8 cellular contexts compared by ENCODE assay signal in the genomic region with DNA sequence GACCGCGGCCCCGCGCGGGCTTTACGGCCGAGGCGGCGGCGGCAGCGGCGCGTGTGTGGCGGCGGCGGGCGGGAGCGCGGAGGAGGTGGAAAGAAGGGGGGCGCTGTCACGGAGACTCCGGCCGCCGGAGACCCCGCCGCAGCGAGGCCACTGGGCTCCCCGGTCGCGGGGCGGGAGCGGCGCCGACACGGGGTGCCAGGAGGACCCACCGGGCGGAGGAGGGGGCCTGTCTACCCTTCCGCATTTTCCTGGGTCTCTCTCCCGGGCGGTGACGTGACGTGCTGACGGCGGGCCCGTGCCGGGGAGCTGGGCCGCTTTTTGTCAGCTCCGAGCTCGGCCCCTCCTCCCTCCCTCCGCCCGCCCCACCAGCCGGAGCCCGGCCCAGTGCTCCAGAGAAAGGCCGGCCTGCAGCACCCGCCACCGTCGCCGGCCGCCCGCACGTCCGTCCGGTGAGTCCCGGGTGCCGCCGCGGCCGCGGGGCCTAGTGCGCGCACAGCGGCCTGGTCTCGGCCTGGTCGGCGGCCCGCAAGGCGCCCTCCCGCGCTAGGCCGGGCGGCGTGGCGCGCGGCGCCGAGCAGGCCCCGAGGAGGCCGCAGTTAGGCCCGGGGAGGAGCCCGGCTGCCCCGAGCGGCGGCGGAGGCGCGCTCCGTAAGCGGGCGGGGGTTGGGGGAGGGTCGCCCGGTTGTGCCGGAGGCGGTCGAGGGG. TPM values are rescaled to one million over a fixed set of nuclear protein-coding genes. Genes with fewer than 3 reads are reported as not detected.
A peak's percentile ranks its signal among the peaks of the same experiment; 100 is the strongest.
DNase-seq lines count a peak whose midpoint lies in the region; ATAC-seq and TF ChIP-seq lines count a peak whose summit lies in the region.

A gene (plus strand): TSS at position 384 of the 705 bp plus-strand sequence. CDS start 23,014 bp downstream, outside the sequence.

- no CpG with 5 or more reads among the region's 105 CpGs for WGBS in gastroesophageal sphincter (ENCODE audit: low coverage in 1 of 2), 2 donors
- WGBS in testis, 2 donors = 1% methylated on average over 36 of the region's 105 CpGs; no CpG with 5 or more reads in 1 of the 2 donors

- TF ChIP-seq CTCF in AG04449 (IDR thresholded peaks at IDR 0.05; ENCODE audit: insufficient read depth, low read length, missing control alignments) (no peak), gastroesophageal sphincter (IDR thresholded peaks at IDR 0.05) (peak in 1 of 4 experiments; percentile 50), testis (IDR thresholded peaks at IDR 0.05) (no peak)

- H3K27ac ChIP-seq in gastroesophageal sphincter (peak within 1 kb of the TSS; percentile 96 to 100 (median 100)), testis (peak within 1 kb of the TSS; percentile 95 to 96)

- H3K9me3 ChIP-seq in gastroesophageal sphincter (no peaks in the 10 kb centered on the region), testis (no peaks in the 10 kb centered on the region)

- no peak for TF ChIP-seq EP300 in gastroesophageal sphincter (IDR thresholded peaks at IDR 0.05)

- CTCF ChIA-PET in AG04449 (lab: Yijun Ruan, JAX) = interaction anchor here (1.5 kb wide), 1 partner anchor 18 kb away, joined by 4 read pairs; no protein-coding TSS in a partner anchor

- POLR2A ChIA-PET in AG04449 (lab: Yijun Ruan, JAX) = no interaction called here

- no peaks in the 10 kb centered on the region for H3K27me3 ChIP-seq in gastroesophageal sphincter
- H3K27me3 ChIP-seq in testis = no peaks in the 10 kb centered on the region

- H3K4me1 ChIP-seq in gastroesophageal sphincter = peaks cover 0 to 71% (median 25%) of the 10 kb centered on the region in 3 donors
- peaks cover 8% of the 10 kb centered on the region for H3K4me1 ChIP-seq in testis

- ATAC-seq in GM18861 (IDR thresholded peaks at IDR 0.05; ENCODE audit: unreplicated experiment) (peak; percentile 28), HG03066 (IDR thresholded peaks at IDR 0.05; ENCODE audit: low read depth, unreplicated experiment) (peak; percentile 39), gastroesophageal sphincter (peak; percentile 77)

- intact Hi-C loops in testis (cut with DNase I; ENCODE audit: low total_unique reads) = no loop called here

- H3K36me3 ChIP-seq in gastroesophageal sphincter (no peaks in the 10 kb centered on the region), testis (ENCODE audit: low read depth, missing control alignments) (no peaks in the 10 kb centered on the region)

- TF ChIP-seq POLR2A in gastroesophageal sphincter (IDR thresholded peaks at IDR 0.05) (peak; percentile 39 to 57), testis (IDR thresholded peaks at IDR 0.05) (no peak)

- no peak for DNase-seq in AG04449 (ENCODE audit: low read depth, low spot score)
- peak; percentile 49 for DNase-seq in RKO (ENCODE audit: low spot score)
- DNase-seq in activated gamma-delta T cell treated with Interleukin-2 at 50 U/mL for 16 hours = peak; percentile 71
- DNase-seq in nucleus accumbens (lab: John Stamatoyannopoulos, UW) = peak in 50 of 56 donors; percentile 1 to 87 (median 54)
- peak; percentile 30 for DNase-seq in testis

- H3K4me3 ChIP-seq in AG04449 (ENCODE audit: low read depth, low read length) = peak within 1 kb of the TSS; percentile 75
- peak within 1 kb of the TSS; percentile 67 to 98 for H3K4me3 ChIP-seq in gastroesophageal sphincter
- H3K4me3 ChIP-seq in testis = peak within 1 kb of the TSS; percentile 59 to 73

RNA-seq across cellular contexts. Expression of the gene that starts here (rescaled TPM):
- 10 to 100 TPM; 59.6 to 94.3 (median 63.1) TPM for total RNA-seq in gastroesophageal sphincter
- total RNA-seq in testis = 10 to 100 TPM; 38.5 to 45.1 TPM
- polyA plus RNA-seq in testis (ENCODE audit: insufficient read depth, low read depth, low replicate concordance) = 10.8 TPM
